ENCODE assay signal across 8 cellular contexts in the genomic region with DNA sequence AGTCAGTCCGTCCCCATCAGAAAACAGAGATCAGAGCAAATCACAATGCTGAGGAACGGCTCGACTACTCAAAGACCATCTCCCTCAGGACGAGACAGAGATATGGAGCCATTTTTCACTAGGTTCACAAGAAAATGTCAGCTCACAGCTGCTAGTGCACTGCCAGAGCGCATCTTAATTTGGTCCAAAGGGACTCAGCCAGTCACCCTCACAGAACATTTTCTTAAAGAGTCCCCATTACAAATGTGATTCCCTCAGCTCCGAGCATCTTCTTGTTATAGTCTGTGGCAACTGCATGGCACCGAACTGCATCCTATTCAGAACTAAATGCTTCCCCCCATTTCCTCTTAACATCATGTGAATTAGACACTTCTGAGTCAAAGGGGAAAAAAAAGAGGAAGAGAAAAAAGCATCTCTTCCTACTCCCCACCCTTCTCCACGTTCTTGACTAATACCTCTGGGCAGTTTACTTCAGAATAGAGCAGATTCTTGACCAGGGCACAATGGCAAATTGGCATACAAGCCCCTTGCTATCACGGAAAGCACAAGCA.
A peak's percentile ranks its signal among the peaks of the same experiment; 100 is the strongest.
DNase-seq lines count a peak whose midpoint lies in the region; TF ChIP-seq lines count a peak whose summit lies in the region.

No MANE protein-coding gene starts in this region.

- peak overlapping the region; percentile 77 for H3K4me2 ChIP-seq in skeletal muscle satellite cell (ENCODE audit: low read length)

- H3K36me3 ChIP-seq in HAP-1 (replicated peaks) (no peaks in the 10 kb centered on the region), skeletal muscle satellite cell (ENCODE audit: insufficient read depth, low read length) (no peaks in the 10 kb centered on the region)

- TF ChIP-seq CTCF in GM13977 (IDR thresholded peaks at IDR 0.05; ENCODE audit: extremely low read depth, insufficient read depth, missing control alignments) (no peak), NB4 (IDR thresholded peaks at IDR 0.05; ENCODE audit: low read depth, low read length) (no peak), fibroblast of the aortic adventitia (IDR thresholded peaks at IDR 0.05; ENCODE audit: insufficient read depth, low read length) (no peak)

- in situ Hi-C loops in GM13977 (cut with MboI; ENCODE audit: low pct_unique_long_range_greater_than_20kb, low sequenced_read_pairs, unreplicated experiment) (no loop called here), HAP-1 (cut with MboI; ENCODE audit: low sequenced_read_pairs) (no loop called here)

- no peaks in the 10 kb centered on the region for H3K9me3 ChIP-seq in HAP-1
- H3K9me3 ChIP-seq in skeletal muscle satellite cell (replicated peaks; ENCODE audit: low read length) = no peaks in the 10 kb centered on the region

- H3K9ac ChIP-seq in skeletal muscle satellite cell (ENCODE audit: low read depth, low read length) = peak overlapping the region; percentile 34

- H3K27me3 ChIP-seq in HAP-1 (ENCODE audit: low read depth) = no peaks in the 10 kb centered on the region
- H3K27me3 ChIP-seq in skeletal muscle satellite cell (ENCODE audit: control insufficient read depth, insufficient read depth, low read length) = no peaks in the 10 kb centered on the region

- DNase-seq in GM13977 (ENCODE audit: low spot score) (peak; percentile 4), HAP-1 (ENCODE audit: low spot score in 2 of 2) (no peak), NB4 (ENCODE audit: low read depth) (peak; percentile 5), fibroblast of the aortic adventitia (ENCODE audit: low read depth) (no peak), NCI-H2196 (lab: John Stamatoyannopoulos, UW; ENCODE audit: unreplicated experiment) (no peak), activated T-cell treated with anti-CD3 and anti-CD28 coated beads for 4 hours (no peak), NCI-H2029 (lab: John Stamatoyannopoulos, UW) (no peak)

- peak overlapping the region; percentile 26 for H3K4me3 ChIP-seq in HAP-1
- H3K4me3 ChIP-seq in NB4 (ENCODE audit: low read depth, low read length) = no peak overlapping the region
- H3K4me3 ChIP-seq in fibroblast of the aortic adventitia (ENCODE audit: low read depth, low read length) = peak overlapping the region; percentile 57
- H3K4me3 ChIP-seq in skeletal muscle satellite cell (ENCODE audit: low read length) = peak overlapping the region; percentile 60

- H3K4me1 ChIP-seq in HAP-1 = peaks cover 18% of the 10 kb centered on the region
- peaks cover 12% of the 10 kb centered on the region for H3K4me1 ChIP-seq in skeletal muscle satellite cell (ENCODE audit: control insufficient read depth, insufficient read depth, low read length)

- no peak for TF ChIP-seq POLR2A in NB4 (IDR thresholded peaks at IDR 0.05; ENCODE audit: extremely low read depth, insufficient read length)

Comparison
In these comparisons a context has a peak if more than half of its experiments do, and no peak if none do; other contexts are left out.
1. DNase-seq: peak in GM13977 (single experiment) and NB4 (single experiment); none in HAP-1 (0 of 2), fibroblast of the aortic adventitia (single experiment), NCI-H2196 (single experiment), activated T-cell treated with anti-CD3 and anti-CD28 coated beads for 4 hours (single experiment) and NCI-H2029 (single experiment).